9 cellular contexts compared by ENCODE assay signal in genomic region chr3:143832433-143832832, GRCh38. TPM values are rescaled to one million over a fixed set of nuclear protein-coding genes. Genes with fewer than 3 reads are reported as not detected.
DNase-seq lines count a peak whose midpoint lies in the region; ATAC-seq and TF ChIP-seq lines count a peak whose summit lies in the region.
"Had no signal": no experiment of that assay in that cellular context is flagged by ENCODE, and none has a peak within 500 bp of the region (broad histone marks: within the 10 kb centered on the region; RNA-seq: fewer than 3 reads in every experiment).

No MANE protein-coding gene starts in this region.

- no peaks in the 10 kb centered on the region for H3K4me1 ChIP-seq in colonic mucosa

- intact Hi-C loops in colonic mucosa (cut with DNase I): no loop called here

- no peaks in the 10 kb centered on the region for H3K27me3 ChIP-seq in colonic mucosa

- no peak overlapping the region for H3K4me3 ChIP-seq in colonic mucosa

- H3K9me3 ChIP-seq in colonic mucosa: no peaks in the 10 kb centered on the region

- peak; percentile 43 for ATAC-seq in GM18909 (IDR thresholded peaks at IDR 0.05; ENCODE audit: poor library complexity, unreplicated experiment)
- peak; percentile 38 for ATAC-seq in GM21786 (IDR thresholded peaks at IDR 0.05; ENCODE audit: unreplicated experiment)
- peak; percentile 45 for ATAC-seq in HG03460 (IDR thresholded peaks at IDR 0.05; ENCODE audit: unreplicated experiment)

- DNase-seq in kidney tubule cell (ENCODE audit: low spot score) (peak; percentile 89), DMS79 (lab: John Stamatoyannopoulos, UW) (no peak), NCI-H2029 (lab: John Stamatoyannopoulos, UW) (no peak), colonic mucosa (no peak)
- DNase-seq: hippocampal formation, SW 1271 had no signal

- H3K36me3 ChIP-seq in colonic mucosa: no peaks in the 10 kb centered on the region

- TF ChIP-seq CTCF in colonic mucosa (IDR thresholded peaks at IDR 0.05): no peak

- no peak overlapping the region for H3K9ac ChIP-seq in colonic mucosa (ENCODE audit: low read depth in 2 of 2, low read length in 2 of 2)

- no peak overlapping the region for H3K27ac ChIP-seq in colonic mucosa

RNA-seq across cellular contexts. Expression of gene SLC9A9, which starts 15.8 kb away (rescaled TPM):
- 1 to 10 TPM; 2.5 to 6.5 TPM for total RNA-seq in colonic mucosa
